Comparison of ENCODE assay signal across 20 cellular contexts in genomic region chr3:16086690-16087089, GRCh38.
DNase-seq lines count a peak whose midpoint lies in the region; ATAC-seq and TF ChIP-seq lines count a peak whose summit lies in the region.
"Had no signal": no experiment of that assay in that cellular context is flagged by ENCODE, and none has a peak within 500 bp of the region (broad histone marks: within the 10 kb centered on the region; RNA-seq: fewer than 3 reads in every experiment).

No MANE protein-coding gene starts in this region.

- no CpG with 5 or more reads among the region's 1 CpG for WGBS in IMR-90 (ENCODE audit: extremely low coverage in 2 of 2, insufficient read length in 1 of 2), 2 experiments
- WGBS in mesenchymal stem cell, result 36% methylated on average over 1 of the region's 1 CpG

- H3K79me1 ChIP-seq in IMR-90 (ENCODE audit: low read depth in 1 of 2, low read length in 2 of 2), result peaks cover 4 to 10% of the 10 kb centered on the region in 2 experiments; a peak in 2 of 4 replicates
- H3K79me1 ChIP-seq in mesenchymal stem cell (replicated peaks; ENCODE audit: low read length, poor library complexity, severe bottlenecking), result no peaks in the 10 kb centered on the region

- ATAC-seq in IMR-90 (ENCODE audit: low read depth) (no peak), sciatic nerve (peak; percentile 26), GM21786 (IDR thresholded peaks at IDR 0.05; ENCODE audit: unreplicated experiment) (no peak)
- ATAC-seq: A549 had no signal

- H3K56ac ChIP-seq in IMR-90 (ENCODE audit: extremely low read depth, insufficient read depth, low read length), result no peak overlapping the region

- H3K14ac ChIP-seq in IMR-90 (replicated peaks; ENCODE audit: low read depth, low read length) (peak overlapping the region; percentile 12), mesenchymal stem cell (ENCODE audit: low read length in 2 of 2) (no peak overlapping the region)

- H3K36me3 ChIP-seq in IMR-90 (ENCODE audit: control insufficient read depth, insufficient read depth, low read length) (no peaks in the 10 kb centered on the region), mesenchymal stem cell (ENCODE audit: control insufficient read depth in 1 of 2, insufficient read depth in 2 of 2, low read depth in 1 of 2, low read length in 2 of 2) (no peaks in the 10 kb centered on the region)
- H3K36me3 ChIP-seq: SJCRH30 had no signal

- intact Hi-C loops in IMR-90 (cut with micrococcal nuclease) (no loop called here), sciatic nerve (cut with DNase I) (no loop called here)

- H2BK20ac ChIP-seq in IMR-90 (ENCODE audit: low read depth, low read length), result peak overlapping the region; percentile 80; the same call in 1 of the 2 replicates

- peaks cover 20% of the 10 kb centered on the region for H3K9me1 ChIP-seq in IMR-90 (ENCODE audit: insufficient read depth, low read length)

- no peak overlapping the region for H3K4me3 ChIP-seq in IMR-90 (ENCODE audit: insufficient read depth, low read depth, low read length)
- no peak overlapping the region for H3K4me3 ChIP-seq in mesenchymal stem cell (ENCODE audit: insufficient read depth in 1 of 2, low read depth in 1 of 2, low read length in 2 of 2)
- H3K4me3 ChIP-seq: A549, SJCRH30 had no signal

- H2AFZ ChIP-seq in IMR-90 (replicated peaks; ENCODE audit: low read length, poor library complexity) (no peak overlapping the region), mesenchymal stem cell (ENCODE audit: low read depth, low read length) (no peak overlapping the region)

- H2AK5ac ChIP-seq in IMR-90 (ENCODE audit: low read depth, low read length) (peak overlapping the region; percentile 67), mesenchymal stem cell (ENCODE audit: low read length, severe bottlenecking) (no peak overlapping the region)

- H3K4ac ChIP-seq in IMR-90 (ENCODE audit: low read depth, low read length), result peak overlapping the region; percentile 81
- H3K4ac ChIP-seq in mesenchymal stem cell (ENCODE audit: low read depth in 1 of 2, low read length in 2 of 2), result no peak overlapping the region

- H2BK15ac ChIP-seq in IMR-90 (ENCODE audit: low read depth, low read length), result peak overlapping the region; percentile 69; the same call in 2 of the 3 replicates
- no peak overlapping the region for H2BK15ac ChIP-seq in mesenchymal stem cell (ENCODE audit: low read depth, poor library complexity, severe bottlenecking)

- DNase-seq in IMR-90 (no peak), mesenchymal stem cell (peak; percentile 53), sciatic nerve (ENCODE audit: low spot score) (no peak), AG08396 (ENCODE audit: low spot score) (no peak), NCI-H2171 treated with DMSO at 0.1 percent for 48 hours (lab: John Stamatoyannopoulos, UW) (no peak), NCI-H128 (lab: John Stamatoyannopoulos, UW; ENCODE audit: unreplicated experiment) (no peak)
- DNase-seq: CD4-positive, CD25-positive, alpha-beta regulatory T cell; COR-L47; DMS79; HCEC 1CT; MV-4-11; NCI-H1105 treated with DMSO at 0.1 percent for 48 hours; NCI-H1694; NCI-H2081; NCI-H446; OCI-M1; SJCRH30 had no signal

- in situ Hi-C loops in IMR-90 (cut with MboI; ENCODE audit: low sequenced_read_pairs), result no loop called here

- no TSS peak for BruUV-seq in IMR-90 (replicated peaks; lab: Mats Ljungman, UMichigan)

- dilution Hi-C loops in IMR-90 (cut with HindIII; ENCODE audit: low sequenced_read_pairs, unreplicated experiment), result no loop called here

- H3K9me3 ChIP-seq in IMR-90 (ENCODE audit: control insufficient read depth, insufficient read depth, low read length) (peaks cover 1% of the 10 kb centered on the region; the same call in 1 of the 2 replicates), mesenchymal stem cell (ENCODE audit: control insufficient read depth, low read length) (peaks cover 5% of the 10 kb centered on the region)
- H3K9me3 ChIP-seq: SJCRH30 had no signal

- H3K27ac ChIP-seq in IMR-90 (ENCODE audit: insufficient read depth, low read length) (no peak overlapping the region), cingulate gyrus (ENCODE audit: low read depth, low read length) (peak overlapping the region; percentile 86), mesenchymal stem cell (ENCODE audit: low read length, poor library complexity, severe bottlenecking) (no peak overlapping the region)
- H3K27ac ChIP-seq: SJCRH30 had no signal

- H2BK120ac ChIP-seq in IMR-90 (ENCODE audit: low read depth, low read length), result peak overlapping the region; percentile 85
- H2BK120ac ChIP-seq in mesenchymal stem cell (ENCODE audit: low read depth, low read length), result no peak overlapping the region

- CTCF ChIA-PET in IMR-90 (lab: Yijun Ruan, JAX), result no interaction called here

- 0 out of 2 replicates have a peak overlapping the region, but pooled peaks have one; percentile 32 for H3K23ac ChIP-seq in IMR-90 (ENCODE audit: low read depth, low read length)
- H3K23ac ChIP-seq in mesenchymal stem cell (ENCODE audit: low read length in 2 of 2), result no peak overlapping the region

- POLR2A ChIA-PET in IMR-90 (lab: Charles Lee; ENCODE audit: unreplicated experiment), result no interaction called here

- TF ChIP-seq RAD21 in IMR-90 (IDR thresholded peaks at IDR 0.05; ENCODE audit: low read length), result no peak

- no peak for TF ChIP-seq POLR2A in IMR-90 (IDR thresholded peaks at IDR 0.05; ENCODE audit: low read depth, low read length)

- H4K20me1 ChIP-seq in IMR-90 (ENCODE audit: insufficient read depth, low read length), result no peaks in the 10 kb centered on the region

- H3K27me3 ChIP-seq in IMR-90 (ENCODE audit: control insufficient read depth, insufficient read depth, low read length), result no peaks in the 10 kb centered on the region
- H3K27me3 ChIP-seq in mesenchymal stem cell (ENCODE audit: control insufficient read depth in 1 of 2, insufficient read depth in 1 of 2, low read length in 2 of 2), result no peaks in the 10 kb centered on the region
- H3K27me3 ChIP-seq: SJCRH30 had no signal

- no peak overlapping the region for H3K9ac ChIP-seq in IMR-90 (ENCODE audit: low read depth, low read length)
- H3K9ac ChIP-seq in mesenchymal stem cell (ENCODE audit: low read length), result no peak overlapping the region

- peaks cover 30% of the 10 kb centered on the region for H3K4me1 ChIP-seq in IMR-90 (ENCODE audit: control insufficient read depth, insufficient read depth, low read length)
- peaks cover 2% of the 10 kb centered on the region for H3K4me1 ChIP-seq in mesenchymal stem cell (ENCODE audit: control insufficient read depth, insufficient read depth, low read depth, low read length)
- H3K4me1 ChIP-seq: SJCRH30 had no signal

- peak overlapping the region; percentile 25 to 76; a peak in 3 of 4 replicates for H4K8ac ChIP-seq in IMR-90 (ENCODE audit: low read depth in 2 of 2, low read length in 2 of 2)
- H4K8ac ChIP-seq in mesenchymal stem cell (ENCODE audit: low read length), result no peak overlapping the region

- H3K4me2 ChIP-seq in IMR-90 (ENCODE audit: low read depth, low read length), result no peak overlapping the region
- H3K4me2 ChIP-seq in mesenchymal stem cell (ENCODE audit: low read length, poor library complexity, severe bottlenecking), result no peak overlapping the region
- H3K4me2 ChIP-seq: A549 had no signal

- H2AK9ac ChIP-seq in IMR-90 (replicated peaks; ENCODE audit: low read depth, low read length, poor library complexity), result no peak overlapping the region

- H2BK5ac ChIP-seq in IMR-90 (ENCODE audit: low read depth, low read length, poor library complexity, severe bottlenecking), result no peak overlapping the region
- no peak overlapping the region for H2BK5ac ChIP-seq in mesenchymal stem cell (ENCODE audit: low read depth, low read length, poor library complexity, severe bottlenecking)

- peak overlapping the region; percentile 37 for H4K5ac ChIP-seq in IMR-90 (ENCODE audit: low read depth, low read length)

- no peak overlapping the region for H2BK12ac ChIP-seq in mesenchymal stem cell (ENCODE audit: low read length in 2 of 2)

- H4K91ac ChIP-seq in IMR-90 (ENCODE audit: insufficient read depth, low read depth, low read length), result peak overlapping the region; percentile 42
- no peak overlapping the region for H4K91ac ChIP-seq in mesenchymal stem cell (ENCODE audit: low read length)

- TF ChIP-seq CTCF in IMR-90 (conservative IDR thresholded peaks at IDR 0.05; ENCODE audit: low read depth, low read length), result no peak

- H3K18ac ChIP-seq in IMR-90 (ENCODE audit: low read depth, low read length), result peak overlapping the region; percentile 52
- no peak overlapping the region for H3K18ac ChIP-seq in mesenchymal stem cell (ENCODE audit: low read depth in 1 of 2, low read length in 2 of 2)

TF ChIP-seq in IMR-90, 13 proteins besides CTCF, POLR2A, EP300 and RAD21 (continues in another document):
- TF ChIP-seq CEBPB (IDR thresholded peaks at IDR 0.05; ENCODE audit: low read depth, low read length) (no peak), RFX5 (IDR thresholded peaks at IDR 0.05; ENCODE audit: low read depth, low read length) (no peak), SMC3 (IDR thresholded peaks at IDR 0.05; ENCODE audit: low read depth, low read length) (no peak), USF2 (IDR thresholded peaks at IDR 0.05; ENCODE audit: low read depth, low read length) (no peak), MAZ (IDR thresholded peaks at IDR 0.05; ENCODE audit: borderline replicate concordance, low read depth, low read length) (no peak), FOS (IDR thresholded peaks at IDR 0.05; ENCODE audit: low read depth, low read length) (no peak), ELK1 (IDR thresholded peaks at IDR 0.05; ENCODE audit: borderline replicate concordance, low read depth, low read length) (no peak), NFE2L2 (IDR thresholded peaks at IDR 0.05; ENCODE audit: low read depth, low read length) (no peak), CHD1 (IDR thresholded peaks at IDR 0.05; ENCODE audit: low read depth, low read length) (no peak), RCOR1 (IDR thresholded peaks at IDR 0.05; ENCODE audit: insufficient replicate concordance, low read length) (no peak), BHLHE40 (IDR thresholded peaks at IDR 0.05; ENCODE audit: low read depth, low read length) (no peak)
